ENCODE assay signal across 25 cellular contexts in the genomic region with DNA sequence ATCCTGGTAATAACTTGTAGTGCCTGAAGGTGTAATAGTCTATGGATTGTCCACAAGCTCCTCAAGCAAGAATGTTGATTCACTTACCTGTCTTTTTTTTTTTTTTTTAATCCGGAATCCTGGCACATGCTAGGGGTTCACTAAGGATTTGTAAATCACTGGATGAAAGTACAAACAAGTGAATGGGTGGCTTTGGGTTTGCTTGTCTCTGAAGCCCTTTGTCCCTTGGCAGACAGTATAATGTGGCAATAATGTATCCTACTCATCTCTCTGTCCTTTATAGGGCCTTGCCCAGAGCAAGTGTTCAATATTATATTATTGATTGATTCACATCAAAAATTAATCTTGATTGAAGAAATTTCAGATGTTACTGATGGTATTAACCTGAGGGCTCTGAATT.
"Had no signal": no experiment of that assay in that cellular context is flagged by ENCODE, and none has a peak within 500 bp of the region (broad histone marks: within the 10 kb centered on the region; RNA-seq: fewer than 3 reads in every experiment).

No MANE protein-coding gene starts in this region.

- H3K4me3 ChIP-seq: esophagus muscularis mucosa, gastroesophageal sphincter, heart right ventricle, left ventricle myocardium inferior, lower lobe of right lung, ovary, psoas muscle, skin epidermis, spleen, testis, tibial artery had no signal

- ATAC-seq: effector memory CD8-positive, alpha-beta T cell; gastroesophageal sphincter; heart right ventricle; left cardiac atrium; lower lobe of right lung; natural killer cell; psoas muscle; stimulated activated memory B cell treated with anti-CD40 and anti-IgM and Interleukin-4, amounts not matched to agents 10 μg/mL and 1 μg/mL and 100 μg/mL, for 72 hours; stimulated activated naive CD8-positive, alpha-beta T cell treated with anti-CD3 and anti-CD28 coated beads, Interleukin-15, Interleukin-2, amounts not matched to agents 100 U/mL and 50 U/mL, for 24 hours had no signal

- H3K4me1 ChIP-seq: foreskin keratinocyte, gastroesophageal sphincter, heart right ventricle, left ventricle myocardium inferior, lower lobe of right lung, psoas muscle, spleen, tibial artery had no signal

- H3K27ac ChIP-seq: esophagus muscularis mucosa, foreskin keratinocyte, gastroesophageal sphincter, heart right ventricle, left ventricle myocardium inferior, lower lobe of right lung, ovary, psoas muscle, skin epidermis, spleen, testis, tibial artery had no signal

- H3K9me3 ChIP-seq: lower lobe of right lung, ovary, testis had no signal

- FAIRE-seq: endometrium, islet of Langerhans had no signal

- DNase-seq: cortex of kidney; effector memory CD8-positive, alpha-beta T cell; heart right ventricle; hippocampal formation; left cardiac atrium; left ventricle myocardium inferior; lower lobe of right lung; natural killer cell; occipital lobe; ovary; posterior cingulate gyrus; psoas muscle; right cardiac atrium; spleen; stimulated activated CD4-positive, alpha-beta T cell treated with anti-CD3 and anti-CD28 coated beads, Interleukin-4, amount 100 ng/mL, for 4 hours; stimulated activated naive CD8-positive, alpha-beta T cell treated with anti-CD3 and anti-CD28 coated beads, Interleukin-15, Interleukin-2, amounts not matched to agents 100 U/mL and 50 U/mL, for 24 hours; tibial artery had no signal

- H3K27me3 ChIP-seq: esophagus muscularis mucosa, foreskin keratinocyte, gastroesophageal sphincter, heart right ventricle, ovary, spleen, testis, tibial artery had no signal

- H3K36me3 ChIP-seq: esophagus muscularis mucosa, gastroesophageal sphincter, heart right ventricle, left ventricle myocardium inferior, lower lobe of right lung, ovary, spleen, tibial artery had no signal
